ENCODE assay signal across 8 cellular contexts in genomic region chr10:131998050-131998844, GRCh38. TPM values are rescaled to one million over a fixed set of nuclear protein-coding genes. Genes with fewer than 3 reads are reported as not detected.
DNase-seq lines count a peak whose midpoint lies in the region; ATAC-seq and TF ChIP-seq lines count a peak whose summit lies in the region.

No MANE protein-coding gene starts in this region.

- no peaks in the 10 kb centered on the region for H3K36me3 ChIP-seq in BLaER1 treated with 17β-estradiol and CSF1 and Interleukin-3, amounts not matched to agents 10 nM and 100 nM
- H3K36me3 ChIP-seq in adrenal gland (replicated peaks in 1 of 2): no peaks in the 10 kb centered on the region
- H3K36me3 ChIP-seq in gastrocnemius medialis: no peaks in the 10 kb centered on the region
- no peaks in the 10 kb centered on the region for H3K36me3 ChIP-seq in SJCRH30

- 0 out of 22 replicates have a peak, but pooled peaks cover 0 to 3% (median 0%) of the 10 kb centered on the region in 11 experiments for H3K27me3 ChIP-seq in BLaER1 treated with 17β-estradiol and CSF1 and Interleukin-3, amounts not matched to agents 10 nM and 100 nM
- no peaks in the 10 kb centered on the region for H3K27me3 ChIP-seq in adrenal gland
- H3K27me3 ChIP-seq in gastrocnemius medialis: no peaks in the 10 kb centered on the region
- no peaks in the 10 kb centered on the region for H3K27me3 ChIP-seq in SJCRH30

- no peak overlapping the region for H3K9ac ChIP-seq in BLaER1 treated with 17β-estradiol and CSF1 and Interleukin-3, amounts not matched to agents 10 nM and 100 nM

- WGBS in adrenal gland, 4 donors: 61 to 66% (median 65%) methylated on average over 15 of the region's 15 CpGs

- peaks cover 0 to 25% (median 17%) of the 10 kb centered on the region in 10 experiments; a peak in 16 of 20 replicates for H3K4me1 ChIP-seq in BLaER1 treated with 17β-estradiol and CSF1 and Interleukin-3, amounts not matched to agents 10 nM and 100 nM
- H3K4me1 ChIP-seq in adrenal gland (replicated peaks in 1 of 2) (peaks cover 18% of the 10 kb centered on the region in 2 donors), gastrocnemius medialis (peaks cover 28 to 47% of the 10 kb centered on the region in 2 donors), SJCRH30 (no peaks in the 10 kb centered on the region)

- TF ChIP-seq POLR2A in adrenal gland (IDR thresholded peaks at IDR 0.05): peak in 1 of 2 donors; percentile 37
- no peak for TF ChIP-seq POLR2A in gastrocnemius medialis (IDR thresholded peaks at IDR 0.05)

- ATAC-seq in left lobe of liver (peak; percentile 49), gastrocnemius medialis (peak in 1 of 2 donors; percentile 1)

- DNase-seq in adrenal gland (no peak), left lobe of liver (ENCODE audit: low spot score) (no peak), gastrocnemius medialis (no peak), NCI-H128 (lab: John Stamatoyannopoulos, UW; ENCODE audit: unreplicated experiment) (no peak), GM19240 (ENCODE audit: insufficient read length, low spot score) (no peak), SJCRH30 (no peak), NCI-H510A (lab: John Stamatoyannopoulos, UW) (no peak)

- no peak for TF ChIP-seq CTCF in adrenal gland (IDR thresholded peaks at IDR 0.05)
- TF ChIP-seq CTCF in gastrocnemius medialis (IDR thresholded peaks at IDR 0.05 in 4 of 5, conservative IDR thresholded peaks at IDR 0.05 in 1 of 5): no peak

- in situ Hi-C loops in gastrocnemius medialis (cut with MboI; ENCODE audit: low sequenced_read_pairs in 4 of 4): no loop called here

- H3K27ac ChIP-seq in BLaER1 treated with 17β-estradiol and CSF1 and Interleukin-3, amounts not matched to agents 10 nM and 100 nM: no peak overlapping the region
- H3K27ac ChIP-seq in adrenal gland (peak overlapping the region; percentile 49 to 90 (median 75)), gastrocnemius medialis (peak overlapping the region; percentile 88 to 97 (median 92)), SJCRH30 (no peak overlapping the region)

- H3K4me2 ChIP-seq in BLaER1 treated with 17β-estradiol and CSF1 and Interleukin-3, amounts not matched to agents 10 nM and 100 nM: peak overlapping the region in 6 of 11 experiments; percentile 13 to 43 (median 30); a peak in 9 of 22 replicates

- intact Hi-C loops in adrenal gland (cut with DNase I) (no loop called here), gastrocnemius medialis (cut with DNase I; ENCODE audit: low total_unique reads) (no loop called here)

- H3K4me3 ChIP-seq in BLaER1 treated with 17β-estradiol and CSF1 and Interleukin-3, amounts not matched to agents 10 nM and 100 nM: no peak overlapping the region
- no peak overlapping the region for H3K4me3 ChIP-seq in adrenal gland
- H3K4me3 ChIP-seq in gastrocnemius medialis: peak overlapping the region in 3 of 4 donors; percentile 17 to 51 (median 18)
- no peak overlapping the region; the same call in 1 of the 2 replicates for H3K4me3 ChIP-seq in SJCRH30

- no peaks in the 10 kb centered on the region; a peak in 1 of 22 replicates for H4K20me1 ChIP-seq in BLaER1 treated with 17β-estradiol and CSF1 and Interleukin-3, amounts not matched to agents 10 nM and 100 nM

- H3K9me3 ChIP-seq in BLaER1 treated with 17β-estradiol and CSF1 and Interleukin-3, amounts not matched to agents 10 nM and 100 nM (replicated peaks in 1 of 11): no peaks in the 10 kb centered on the region
- H3K9me3 ChIP-seq in adrenal gland (replicated peaks in 1 of 3) (no peaks in the 10 kb centered on the region), gastrocnemius medialis (no peaks in the 10 kb centered on the region), SJCRH30 (replicated peaks) (no peaks in the 10 kb centered on the region)

RNA-seq across cellular contexts. Expression of gene BNIP3, which starts 16.5 kb away (rescaled TPM):
- total RNA-seq in adrenal gland: 100 to 1,000 TPM in 4 of 8 donors, 10 to 100 TPM in 4; 34.9 to 132 (median 96.4) TPM
- 10 to 100 TPM; 14.2 to 57.3 (median 14.7) TPM for polyA plus RNA-seq in adrenal gland
- 90.4 TPM for total RNA-seq in left lobe of liver
- 1,000 to 10,000 TPM in 1 of 4 donors, 100 to 1,000 TPM in 3; 337 to 1,280 (median 583) TPM for total RNA-seq in gastrocnemius medialis
- 45.6 and 46.9 TPM in 2 replicates for total RNA-seq in SJCRH30 (2014; rRNA removed; shearing (Covaris generic))

Comparison
In these comparisons a context has a peak if more than half of its experiments do, and no peak if none do; other contexts are left out.
1. H3K27ac ChIP-seq: peak in adrenal gland (5 of 5) and gastrocnemius medialis (4 of 4); none in BLaER1 treated with 17β-estradiol and CSF1 and Interleukin-3, amounts not matched to agents 10 nM and 100 nM (0 of 11) and SJCRH30 (single experiment).
2. H3K4me3 ChIP-seq: peak in gastrocnemius medialis (3 of 4); none in BLaER1 treated with 17β-estradiol and CSF1 and Interleukin-3, amounts not matched to agents 10 nM and 100 nM (0 of 10), adrenal gland (0 of 4) and SJCRH30 (single experiment).